Comparison of ENCODE assay signal across 8 cellular contexts in the genomic region with DNA sequence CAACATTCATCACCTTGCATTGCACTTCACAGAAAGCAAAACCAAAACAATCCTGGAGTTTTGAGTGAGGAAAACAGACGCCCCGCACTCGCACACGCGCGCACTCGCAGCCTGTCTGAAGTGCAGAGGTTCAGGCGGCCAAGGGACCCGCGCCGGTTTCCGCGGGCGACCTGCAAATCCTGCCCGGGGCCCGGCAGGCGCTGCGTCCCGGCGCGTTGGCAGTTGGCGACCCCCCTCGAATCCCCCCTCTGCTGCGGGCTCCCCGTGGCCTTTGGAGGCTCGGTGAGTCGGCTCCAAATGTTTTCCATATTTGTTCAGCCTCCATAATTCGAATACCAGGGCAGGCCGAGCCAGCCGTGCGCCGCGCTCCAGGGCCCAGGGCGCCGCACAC. TPM values are rescaled to one million over a fixed set of nuclear protein-coding genes. Genes with fewer than 3 reads are reported as not detected.
DNase-seq lines count a peak whose midpoint lies in the region; ATAC-seq, FAIRE-seq and TF ChIP-seq lines count a peak whose summit lies in the region.

A gene with protein sequence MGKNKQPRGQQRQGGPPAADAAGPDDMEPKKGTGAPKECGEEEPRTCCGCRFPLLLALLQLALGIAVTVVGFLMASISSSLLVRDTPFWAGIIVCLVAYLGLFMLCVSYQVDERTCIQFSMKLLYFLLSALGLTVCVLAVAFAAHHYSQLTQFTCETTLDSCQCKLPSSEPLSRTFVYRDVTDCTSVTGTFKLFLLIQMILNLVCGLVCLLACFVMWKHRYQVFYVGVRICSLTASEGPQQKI (plus strand): TSS at position 324 of the 391 bp plus-strand sequence. CDS start 100 bp downstream, outside the sequence.

- H3K4me1 ChIP-seq in PC-9 (replicated peaks; ENCODE audit: insufficient read depth), result peaks cover 34% of the 10 kb centered on the region
- H3K4me1 ChIP-seq in H1 (replicated peaks in 1 of 4; ENCODE audit: control insufficient read depth in 3 of 4, insufficient read depth in 4 of 4, low read length in 3 of 4), result peaks cover 0 to 2% (median 0%) of the 10 kb centered on the region in 4 experiments; a peak in 3 of 7 replicates
- peaks cover 6 to 9% of the 10 kb centered on the region in 2 donors for H3K4me1 ChIP-seq in lung (ENCODE audit: control insufficient read depth in 2 of 2, insufficient read depth in 2 of 2, low read length in 2 of 2)
- H3K4me1 ChIP-seq in subcutaneous abdominal adipose tissue (ENCODE audit: control insufficient read depth in 5 of 5, insufficient read depth in 5 of 5, low read length in 5 of 5), result peaks cover 2 to 38% (median 24%) of the 10 kb centered on the region in 5 donors

- DNase-seq in DMS79 (lab: John Stamatoyannopoulos, UW) (peak; percentile 23), PC-9 (peak in 1 of 2 experiments; percentile 64), H1 (ENCODE audit: low read depth in 1 of 2, low spot score in 2 of 2) (peak in 1 of 2 experiments; percentile 63), lung (ENCODE audit: low spot score) (peak; percentile 74), SHP77 treated with DMSO at 0.1 percent for 48 hours (lab: John Stamatoyannopoulos, UW) (no peak), dedifferentiated amniotic fluid mesenchymal stem cell (ENCODE audit: extremely low spot score) (no peak)

- H3K27ac ChIP-seq in PC-9 (peak within 1 kb of the TSS; percentile 38), H1 (ENCODE audit: low read depth, low read length) (no peak within 1 kb of the TSS), lung (ENCODE audit: low read depth in 1 of 2, low read length in 1 of 2) (peak within 1 kb of the TSS; percentile 62 to 78), subcutaneous abdominal adipose tissue (ENCODE audit: low read depth, low read length) (peak within 1 kb of the TSS; percentile 93)

- peak within 1 kb of the TSS; percentile 97 for H4K91ac ChIP-seq in H1 (replicated peaks; ENCODE audit: insufficient read length, low read length)

- peak within 1 kb of the TSS in 3 of 4 experiments; percentile 49 to 63 (median 59); a peak in 6 of 7 replicates for H3K9ac ChIP-seq in H1 (replicated peaks in 1 of 4; ENCODE audit: extremely low read depth in 1 of 4, low read depth in 3 of 4, low read length in 3 of 4)
- H3K9ac ChIP-seq in subcutaneous abdominal adipose tissue (ENCODE audit: low read length in 5 of 5), result peak within 1 kb of the TSS; percentile 57 to 85 (median 73)

- no peak within 1 kb of the TSS for H3K4ac ChIP-seq in H1 (replicated peaks; ENCODE audit: insufficient read length, low read depth, low read length)

- H3K4me3 ChIP-seq in PC-9 (peak within 1 kb of the TSS; percentile 79), H1 (ENCODE audit: extremely low read depth in 1 of 4, insufficient read depth in 2 of 4, low read depth in 3 of 4, low read length in 4 of 4) (peak within 1 kb of the TSS; percentile 46 to 68 (median 60)), lung (peak within 1 kb of the TSS; percentile 33), subcutaneous abdominal adipose tissue (ENCODE audit: low read depth in 1 of 5, low read length in 5 of 5) (peak within 1 kb of the TSS; percentile 63 to 92 (median 83))

- H2BK12ac ChIP-seq in H1 (ENCODE audit: low read depth, low read length), result peak within 1 kb of the TSS; percentile 62; the same call in 1 of the 2 replicates

- H3K36me3 ChIP-seq in PC-9 (ENCODE audit: low read depth) (no peaks in the 10 kb centered on the region), H1 (ENCODE audit: control insufficient read depth in 2 of 4, insufficient read depth in 4 of 4, low read length in 3 of 4) (no peaks in the 10 kb centered on the region), lung (ENCODE audit: control insufficient read depth in 2 of 2, insufficient read depth in 2 of 2, low read length in 2 of 2) (no peaks in the 10 kb centered on the region), subcutaneous abdominal adipose tissue (ENCODE audit: control insufficient read depth in 5 of 5, insufficient read depth in 5 of 5, low read length in 5 of 5) (no peaks in the 10 kb centered on the region)

- peak within 1 kb of the TSS; percentile 93 for H4K8ac ChIP-seq in H1 (ENCODE audit: extremely low read depth, insufficient read depth, low read length)

- H3K9me3 ChIP-seq in PC-9 (ENCODE audit: insufficient read depth, low read depth) (no peaks in the 10 kb centered on the region; the same call in 1 of the 2 replicates), H1 (ENCODE audit: insufficient read depth in 2 of 2, low read depth in 1 of 2, low read length in 1 of 2) (no peaks in the 10 kb centered on the region), lung (ENCODE audit: control insufficient read depth in 2 of 2, insufficient read depth in 1 of 2, low read length in 1 of 2) (no peaks in the 10 kb centered on the region), subcutaneous abdominal adipose tissue (ENCODE audit: control insufficient read depth in 5 of 5, low read length in 5 of 5) (peaks cover 0 to under 1% (median 0%) of the 10 kb centered on the region in 5 donors)

- H2BK5ac ChIP-seq in H1 (ENCODE audit: low read depth, low read length), result no peak within 1 kb of the TSS

- peak within 1 kb of the TSS; percentile 82; the same call in 1 of the 2 replicates for H2BK20ac ChIP-seq in H1 (ENCODE audit: low read length)

- TF ChIP-seq EP300 in H1 (IDR thresholded peaks at IDR 0.05; ENCODE audit: borderline replicate concordance in 1 of 2, low read depth in 2 of 2, low read length in 2 of 2), result no peak

- POLR2A ChIA-PET in PC-9 (lab: Charles Lee; ENCODE audit: unreplicated experiment) (interaction anchor here (0.7 kb wide), 1 partner anchor 630 kb away, joined by 6 read pairs; no protein-coding TSS in a partner anchor), H1 (lab: Charles Lee; ENCODE audit: partially characterized antibody) (interaction anchor here (1.8 to 2.0 kb wide), 3 partner anchors 9 to 73 kb away, joined by 4 to 9 read pairs (median 8); no protein-coding TSS in a partner anchor)

- peak within 1 kb of the TSS; percentile 92 for H3K18ac ChIP-seq in H1 (ENCODE audit: extremely low read depth, low read length)

- H3K79me2 ChIP-seq in PC-9 (ENCODE audit: low read depth) (no peaks in the 10 kb centered on the region), H1 (ENCODE audit: control insufficient read depth in 1 of 2, insufficient read depth in 2 of 2, low read length in 2 of 2) (no peaks in the 10 kb centered on the region)

- peak within 1 kb of the TSS; percentile 99 for H2AFZ ChIP-seq in PC-9
- H2AFZ ChIP-seq in H1 (ENCODE audit: low read length), result peak within 1 kb of the TSS; percentile 98

- H2BK15ac ChIP-seq in H1 (ENCODE audit: low read length), result 0 out of 2 replicates have a peak within 1 kb of the TSS, but pooled peaks have one; percentile 65

- H3F3A ChIP-seq in PC-9 (ENCODE audit: insufficient read depth, low read depth), result peaks cover 12% of the 10 kb centered on the region

- TF ChIP-seq RAD21 in H1 (IDR thresholded peaks at IDR 0.05 in 1 of 2, conservative IDR thresholded peaks at IDR 0.05 in 1 of 2; ENCODE audit: low read depth in 2 of 2, low read length in 2 of 2), result no peak

- FAIRE-seq in H1 (lab: Jason Lieb, UNC), result no peak

- peaks cover 4% of the 10 kb centered on the region for H3K23me2 ChIP-seq in H1 (ENCODE audit: low read depth, low read length)

- TF ChIP-seq CTCF in PC-9 (conservative IDR thresholded peaks at IDR 0.05), result no peak
- no peak for TF ChIP-seq CTCF in H1 (IDR thresholded peaks at IDR 0.05; ENCODE audit: control extremely low read depth in 1 of 3, insufficient read depth in 1 of 3, low read depth in 1 of 3, low read length in 3 of 3)
- TF ChIP-seq CTCF in lung (IDR thresholded peaks at IDR 0.05; ENCODE audit: control extremely low read depth, extremely low read depth), result no peak

- H2BK120ac ChIP-seq in H1 (replicated peaks; ENCODE audit: low read depth, low read length), result peak within 1 kb of the TSS; percentile 79

- ATAC-seq in GM21717 (IDR thresholded peaks at IDR 0.05; ENCODE audit: unreplicated experiment) (peak; percentile 40), lung (ENCODE audit: insufficient read depth, low FRiP score) (peak; percentile 81)

- no peaks in the 10 kb centered on the region for H3K79me1 ChIP-seq in H1 (ENCODE audit: low read depth, low read length)

- no peak within 1 kb of the TSS for H2AK5ac ChIP-seq in H1 (ENCODE audit: low read depth, low read length)

- H3K23ac ChIP-seq in H1 (ENCODE audit: insufficient read length), result no peak within 1 kb of the TSS

- WGBS in H1 (ENCODE audit: extremely low coverage in 1 of 2, insufficient coverage in 1 of 2, insufficient read length in 1 of 2, insufficient replicate concordance in 2 of 2, low coverage in 1 of 2, low lambda C conversion rate in 2 of 2, missing lambda C conversion rate in 1 of 2), 2 experiments, result 4% methylated on average over 21 of the region's 35 CpGs; no CpG with 5 or more reads in 1 of the 2 experiments
- 0 to 1% methylated on average over 35 of the region's 35 CpGs for WGBS in lung, 2 donors

- H3K14ac ChIP-seq in H1 (ENCODE audit: insufficient read length), result no peak within 1 kb of the TSS

- H3K27me3 ChIP-seq in PC-9 (ENCODE audit: insufficient read depth, low read depth) (no peaks in the 10 kb centered on the region), H1 (replicated peaks in 1 of 4; ENCODE audit: control insufficient read depth in 3 of 4, extremely low read depth in 1 of 4, insufficient read depth in 3 of 4, low read length in 3 of 4) (peaks cover 0 to 28% (median 15%) of the 10 kb centered on the region in 4 experiments; a peak in 6 of 7 replicates), lung (ENCODE audit: control insufficient read depth, insufficient read depth) (no peaks in the 10 kb centered on the region), subcutaneous abdominal adipose tissue (ENCODE audit: control insufficient read depth in 5 of 5, insufficient read depth in 4 of 5, low read length in 5 of 5) (no peaks in the 10 kb centered on the region)

- no peak within 1 kb of the TSS for H4K5ac ChIP-seq in H1 (ENCODE audit: insufficient read length, low read depth, low read length)

- intact Hi-C loops in PC-9 (cut with micrococcal nuclease; ENCODE audit: unreplicated experiment), result loop anchor here (2.0 to 5.0 kb wide), 2 partner anchors 52 to 68 kb away; no protein-coding TSS in a partner anchor

- BruUV-seq in PC-9 (replicated peaks; lab: Mats Ljungman, UMichigan), result no TSS peak

- CTCF ChIA-PET in PC-9 (lab: Charles Lee), result interaction anchor here (0.6 to 0.7 kb wide), 2 partner anchors 38 to 212 kb away, joined by 3 to 4 read pairs; no protein-coding TSS in a partner anchor
- CTCF ChIA-PET in H1 (lab: Charles Lee; ENCODE audit: partially characterized antibody), result interaction anchor here (1.0 to 1.7 kb wide), 6 partner anchors 9 to 99 kb away, joined by 3 to 5 read pairs (median 3); no protein-coding TSS in a partner anchor

- no peaks in the 10 kb centered on the region for H4K20me1 ChIP-seq in PC-9 (ENCODE audit: insufficient read depth)
- H4K20me1 ChIP-seq in H1 (replicated peaks in 1 of 2; ENCODE audit: control insufficient read depth in 1 of 2, insufficient read depth in 2 of 2, low read length in 2 of 2), result no peaks in the 10 kb centered on the region

- H3K4me2 ChIP-seq in PC-9 (peak within 1 kb of the TSS; percentile 94), H1 (ENCODE audit: insufficient read depth in 1 of 2, low read depth in 2 of 2, low read length in 2 of 2) (peak within 1 kb of the TSS; percentile 64 to 95)

- TF ChIP-seq POLR2A in H1 (IDR thresholded peaks at IDR 0.05; ENCODE audit: control extremely low read depth in 1 of 2, low read depth in 2 of 2, low read length in 2 of 2), result no peak

- no peaks in the 10 kb centered on the region for H3K9me2 ChIP-seq in PC-9 (ENCODE audit: insufficient read depth)

- H3K56ac ChIP-seq in H1 (replicated peaks; ENCODE audit: insufficient read length, low read depth, low read length), result no peak within 1 kb of the TSS

RNA-seq across cellular contexts. Expression of the gene that starts here (rescaled TPM):
- 10.4 and 14.0 TPM in 2 replicates for total RNA-seq in PC-9 (2021)
- 0.86 and 0.98 TPM in 2 replicates for total RNA-seq in H1 (2021; fragmentation: NEBNext Ultra II Directional; extraction: Animal tissue kit (Norgen Biotek cat#: 25700))
- polyA plus RNA-seq in H1 (2011; rRNA removed), result 1.8 and 2.9 TPM in 2 replicates
- polyA plus RNA-seq in H1 (2011; cell fraction: cytosol; rRNA removed), result 0.50 TPM
- 1.9 TPM for polyA plus RNA-seq in H1 (2011; cell fraction: nucleus; rRNA removed)
- 0.65 to 1.0 TPM (median 0.81 TPM) in 4 replicates for polyA plus RNA-seq in H1 (2012, experiment 1 of 2)
- 0.04 TPM for polyA plus RNA-seq in H1 (2012, experiment 2 of 2)
- 1.3 TPM for polyA plus RNA-seq in H1 (2013, experiment 1 of 2)
- 0.66 TPM for polyA plus RNA-seq in H1 (2013, experiment 2 of 2)
- polyA minus RNA-seq in H1 (2011; rRNA and poly(A)+ RNA removed), result 0.47 and 2.3 TPM in 2 replicates
- polyA minus RNA-seq in H1 (2011; cell fraction: cytosol; rRNA and poly(A)+ RNA removed), result 3.0 TPM
- polyA minus RNA-seq in H1 (2011; cell fraction: nucleus; rRNA and poly(A)+ RNA removed), result 0.80 TPM
- total RNA-seq in lung, result 10 to 100 TPM; 10.9 to 11.4 TPM
- polyA plus RNA-seq in lung, result 1 to 10 TPM; 1.2 to 1.5 TPM

Comparison
In these comparisons a context has a peak if more than half of its experiments do, and no peak if none do; other contexts are left out.
1. DNase-seq: peak in DMS79 (single experiment) and lung (single experiment); none in SHP77 treated with DMSO at 0.1 percent for 48 hours (single experiment) and dedifferentiated amniotic fluid mesenchymal stem cell (single experiment).
2. H3K4me3 ChIP-seq: peak in every context shown above with its lines; median percentile 83 in subcutaneous abdominal adipose tissue; 79 in PC-9; 60 in H1; 33 in lung.